In the genomic region with DNA sequence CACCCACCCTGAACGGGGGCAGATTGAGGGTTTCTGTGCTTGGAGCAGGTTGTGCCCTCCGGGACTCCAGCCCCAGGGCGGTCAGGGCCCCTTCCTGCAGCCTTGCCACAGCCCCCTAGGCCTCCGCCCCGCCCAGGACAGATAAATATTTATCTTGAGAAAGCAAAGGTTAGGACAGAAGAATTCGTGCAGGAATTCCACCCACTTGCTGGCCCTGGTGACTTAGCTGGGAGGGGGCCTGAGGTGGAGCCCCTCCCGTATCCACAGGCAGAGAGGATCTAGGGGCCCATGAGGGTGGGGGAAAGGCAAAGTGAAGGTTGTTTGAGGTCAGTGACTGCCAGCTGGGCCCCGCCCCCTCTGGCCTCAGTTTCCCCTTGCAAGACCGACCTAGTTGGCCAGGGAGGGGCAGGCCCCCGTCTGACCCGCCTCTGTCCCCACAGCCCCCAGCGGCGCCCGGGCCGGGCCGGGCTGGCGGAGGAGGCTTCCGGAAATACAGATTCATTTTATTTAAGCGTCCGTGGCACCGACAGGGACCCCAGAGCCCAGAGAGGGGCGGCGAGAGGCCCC, we compare ENCODE assay signal across 1 cellular context.
A peak's percentile ranks its signal among the peaks of the same experiment; 100 is the strongest.
TF ChIP-seq lines count a peak whose summit lies in the region.

No MANE protein-coding gene starts in this region.

TF ChIP-seq in SK-N-SH, 30 proteins besides CTCF, POLR2A, EP300 and RAD21:
- TF ChIP-seq, protein P1, sequence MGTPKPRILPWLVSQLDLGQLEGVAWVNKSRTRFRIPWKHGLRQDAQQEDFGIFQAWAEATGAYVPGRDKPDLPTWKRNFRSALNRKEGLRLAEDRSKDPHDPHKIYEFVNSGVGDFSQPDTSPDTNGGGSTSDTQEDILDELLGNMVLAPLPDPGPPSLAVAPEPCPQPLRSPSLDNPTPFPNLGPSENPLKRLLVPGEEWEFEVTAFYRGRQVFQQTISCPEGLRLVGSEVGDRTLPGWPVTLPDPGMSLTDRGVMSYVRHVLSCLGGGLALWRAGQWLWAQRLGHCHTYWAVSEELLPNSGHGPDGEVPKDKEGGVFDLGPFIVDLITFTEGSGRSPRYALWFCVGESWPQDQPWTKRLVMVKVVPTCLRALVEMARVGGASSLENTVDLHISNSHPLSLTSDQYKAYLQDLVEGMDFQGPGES (IDR thresholded peaks at IDR 0.05; ENCODE audit: low read depth, low read length) = no peak
- TF ChIP-seq RXRA (IDR thresholded peaks at IDR 0.05; ENCODE audit: borderline replicate concordance, low read depth) = 0 out of 2 replicates have a peak, but pooled peaks have one; percentile 0
